Comparison of ENCODE assay signal across 9 cellular contexts in the genomic region with DNA sequence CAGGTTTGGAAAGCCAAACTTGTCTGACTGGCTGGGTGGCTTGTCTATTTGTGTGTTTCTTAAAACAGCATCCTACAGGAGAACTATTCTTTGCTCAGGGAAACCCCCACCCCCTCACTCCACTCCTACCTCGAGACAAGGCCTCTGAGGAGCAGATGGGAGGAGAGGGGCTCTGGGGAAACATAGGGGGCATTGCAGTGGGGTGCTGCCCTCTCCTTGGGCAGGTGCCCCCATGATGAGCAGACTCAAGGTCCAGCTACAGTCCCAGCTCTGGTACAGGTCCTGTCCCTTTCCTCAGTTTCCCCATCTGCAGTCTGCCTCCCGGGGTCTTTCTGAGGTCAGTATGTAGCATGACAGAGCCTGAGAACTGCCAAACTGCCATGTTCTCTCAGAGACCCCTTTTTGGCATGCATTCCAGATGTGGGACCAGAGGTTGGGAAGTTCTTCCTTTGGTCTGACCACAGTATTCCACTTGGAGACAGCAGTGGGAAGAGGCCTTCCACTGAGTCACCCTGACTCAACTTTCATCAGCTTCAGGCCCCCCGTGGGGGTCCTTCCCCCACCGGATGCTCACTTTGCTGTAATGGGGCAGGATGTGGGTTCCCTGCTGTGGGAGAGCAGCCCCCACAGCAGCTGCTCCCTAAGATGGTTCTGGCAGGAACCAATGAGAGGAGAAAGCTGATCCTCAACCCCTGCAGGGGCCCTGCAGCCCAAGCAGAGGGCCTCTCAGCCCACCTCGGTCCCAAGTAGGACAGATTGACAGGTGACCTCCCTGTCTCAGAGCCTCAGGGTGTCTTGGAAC. TPM values are rescaled to one million over a fixed set of nuclear protein-coding genes. Genes with fewer than 3 reads are reported as not detected.
DNase-seq lines count a peak whose midpoint lies in the region; ATAC-seq, FAIRE-seq and TF ChIP-seq lines count a peak whose summit lies in the region.
"Had no signal": no experiment of that assay in that cellular context is flagged by ENCODE, and none has a peak within 500 bp of the region (broad histone marks: within the 10 kb centered on the region; RNA-seq: fewer than 3 reads in every experiment).

No MANE protein-coding gene starts in this region.

- H3K36me3 Mint-ChIP-seq in T-cell, result no peaks in the 10 kb centered on the region
- H3K36me3 Mint-ChIP-seq in stimulated activated effector memory CD8-positive, alpha-beta T cell treated with anti-CD3 and anti-CD28 coated beads, Interleukin-12 subunit alpha, Interleukin-12 subunit beta, amount 100 ng/mL, for 72 hours, result peaks cover 10% of the 10 kb centered on the region

- CTCF ChIA-PET in T-cell (lab: Charles Lee), result interaction anchor here in 1 of 2 donors (0.8 kb wide), 1 partner anchor 21 kb away, joined by 6 read pairs; no protein-coding TSS in a partner anchor

- no peak for FAIRE-seq in H54 (lab: Jason Lieb, UNC)

- H3K36me3 ChIP-seq in heart left ventricle, result no peaks in the 10 kb centered on the region
- H3K36me3 ChIP-seq: sigmoid colon had no signal

- intact Hi-C loops in heart left ventricle (cut with DNase I), result no loop called here

- 36 to 50% (median 46%) methylated on average over 4 to 5 of the region's 5 CpGs for whole genome bisulfite sequencing in heart left ventricle, 4 donors

- H3K27me3 ChIP-seq in heart left ventricle, result no peaks in the 10 kb centered on the region
- H3K27me3 ChIP-seq: hepatocyte had no signal

- ATAC-seq in T-cell (replicated peaks in 1 of 4) (peak; percentile 53 to 62 (median 60)), HG03520 (IDR thresholded peaks at IDR 0.05; ENCODE audit: unreplicated experiment) (no peak), heart left ventricle (no peak)
- ATAC-seq in stimulated activated effector memory CD8-positive, alpha-beta T cell treated with anti-CD3 and anti-CD28 coated beads, Interleukin-12 subunit alpha, Interleukin-12 subunit beta, amount 100 ng/mL, for 72 hours, result peak; percentile 2

- H3K4me3 ChIP-seq in choroid plexus epithelial cell (ENCODE audit: low read depth, low read length), result no peak overlapping the region
- no peak overlapping the region for H3K4me3 ChIP-seq in heart left ventricle
- H3K4me3 ChIP-seq: hepatocyte, sigmoid colon had no signal

- H3K4me1 ChIP-seq in heart left ventricle, result peaks cover 0 to 52% (median 10%) of the 10 kb centered on the region in 12 donors
- H3K4me1 ChIP-seq: sigmoid colon had no signal

- DNase-seq in T-cell, result peak in 26 of 34 experiments; percentile 16 to 60 (median 36)
- peak; percentile 60 for DNase-seq in choroid plexus epithelial cell (ENCODE audit: low read depth)
- DNase-seq in stimulated activated effector memory CD8-positive, alpha-beta T cell treated with anti-CD3 and anti-CD28 coated beads, Interleukin-12 subunit alpha, Interleukin-12 subunit beta, amount 100 ng/mL, for 72 hours (ENCODE audit: low spot score in 2 of 2), result peak; percentile 36 to 84
- no peak for DNase-seq in H54 (ENCODE audit: insufficient read length, low spot score)
- no peak for DNase-seq in heart left ventricle
- DNase-seq: sigmoid colon had no signal

- H3K27ac ChIP-seq in heart left ventricle, result peak overlapping the region in 1 of 12 donors; percentile 32
- H3K27ac ChIP-seq: hepatocyte, sigmoid colon had no signal

- peaks cover 64 to 81% (median 68%) of the 10 kb centered on the region in 3 donors for H3K4me1 Mint-ChIP-seq in T-cell
- H3K4me1 Mint-ChIP-seq in stimulated activated effector memory CD8-positive, alpha-beta T cell treated with anti-CD3 and anti-CD28 coated beads, Interleukin-12 subunit alpha, Interleukin-12 subunit beta, amount 100 ng/mL, for 72 hours, result peaks cover 95% of the 10 kb centered on the region

- no peak overlapping the region for H3K27ac Mint-ChIP-seq in T-cell
- peak overlapping the region; percentile 89 for H3K27ac Mint-ChIP-seq in stimulated activated effector memory CD8-positive, alpha-beta T cell treated with anti-CD3 and anti-CD28 coated beads, Interleukin-12 subunit alpha, Interleukin-12 subunit beta, amount 100 ng/mL, for 72 hours

- TF ChIP-seq CTCF in choroid plexus epithelial cell (conservative IDR thresholded peaks at IDR 0.05; ENCODE audit: low read depth, low read length) (no peak), heart left ventricle (IDR thresholded peaks at IDR 0.05) (no peak)

- POLR2A ChIA-PET in T-cell (lab: Charles Lee), result no interaction called here

- TF ChIP-seq POLR2A in GM19099 (IDR thresholded peaks at IDR 0.05; ENCODE audit: extremely low read depth, insufficient read length, low read depth) (peak; percentile 30), H54 (IDR thresholded peaks at IDR 0.05; ENCODE audit: low read depth, low read length) (no peak), heart left ventricle (IDR thresholded peaks at IDR 0.05) (no peak)

- no peaks in the 10 kb centered on the region for H3K27me3 Mint-ChIP-seq in T-cell

- no peaks in the 10 kb centered on the region for H3K9me3 ChIP-seq in heart left ventricle
- H3K9me3 ChIP-seq: sigmoid colon had no signal

- no peaks in the 10 kb centered on the region for H3K9me3 Mint-ChIP-seq in T-cell
- no peaks in the 10 kb centered on the region for H3K9me3 Mint-ChIP-seq in stimulated activated effector memory CD8-positive, alpha-beta T cell treated with anti-CD3 and anti-CD28 coated beads, Interleukin-12 subunit alpha, Interleukin-12 subunit beta, amount 100 ng/mL, for 72 hours

- peak overlapping the region in 1 of 3 donors; percentile 62 for H3K4me3 Mint-ChIP-seq in T-cell
- H3K4me3 Mint-ChIP-seq in stimulated activated effector memory CD8-positive, alpha-beta T cell treated with anti-CD3 and anti-CD28 coated beads, Interleukin-12 subunit alpha, Interleukin-12 subunit beta, amount 100 ng/mL, for 72 hours, result peak overlapping the region; percentile 45

RNA-seq across cellular contexts. Expression of a gene that starts 32.3 kb away (rescaled TPM):
- total RNA-seq in T-cell (under 1 TPM in 3 of 5 donors, not detected in 2; 0.47 to 0.79 (median 0.49) TPM), heart left ventricle (1 to 10 TPM in 5 of 9 donors, under 1 TPM in 4; 0.09 to 3.4 (median 1.6) TPM)
- polyA plus RNA-seq in heart left ventricle, result under 1 TPM; 0.07 to 0.46 TPM

RNA-seq across cellular contexts. Expression of a gene that starts 34.0 kb away (rescaled TPM):
- total RNA-seq in T-cell, result 1 to 10 TPM; 2.0 to 4.7 (median 3.1) TPM
- total RNA-seq in heart left ventricle, result 1 to 10 TPM in 8 of 9 donors, under 1 TPM in 1; 0.81 to 7.5 (median 1.9) TPM
- polyA plus RNA-seq in heart left ventricle, result under 1 TPM; 0.53 to 0.98 TPM

Comparison
In these comparisons a context has a peak if more than half of its experiments do, and no peak if none do; other contexts are left out.
1. ATAC-seq: peak in T-cell (4 of 4) and stimulated activated effector memory CD8-positive, alpha-beta T cell treated with anti-CD3 and anti-CD28 coated beads, Interleukin-12 subunit alpha, Interleukin-12 subunit beta, amount 100 ng/mL, for 72 hours (single experiment); none in HG03520 (single experiment) and heart left ventricle (0 of 4).
2. DNase-seq: peak in T-cell (26 of 34), choroid plexus epithelial cell (single experiment) and stimulated activated effector memory CD8-positive, alpha-beta T cell treated with anti-CD3 and anti-CD28 coated beads, Interleukin-12 subunit alpha, Interleukin-12 subunit beta, amount 100 ng/mL, for 72 hours (2 of 2); none in H54 (single experiment) and heart left ventricle (0 of 5).